8 cellular contexts compared by ENCODE assay signal in the genomic region with DNA sequence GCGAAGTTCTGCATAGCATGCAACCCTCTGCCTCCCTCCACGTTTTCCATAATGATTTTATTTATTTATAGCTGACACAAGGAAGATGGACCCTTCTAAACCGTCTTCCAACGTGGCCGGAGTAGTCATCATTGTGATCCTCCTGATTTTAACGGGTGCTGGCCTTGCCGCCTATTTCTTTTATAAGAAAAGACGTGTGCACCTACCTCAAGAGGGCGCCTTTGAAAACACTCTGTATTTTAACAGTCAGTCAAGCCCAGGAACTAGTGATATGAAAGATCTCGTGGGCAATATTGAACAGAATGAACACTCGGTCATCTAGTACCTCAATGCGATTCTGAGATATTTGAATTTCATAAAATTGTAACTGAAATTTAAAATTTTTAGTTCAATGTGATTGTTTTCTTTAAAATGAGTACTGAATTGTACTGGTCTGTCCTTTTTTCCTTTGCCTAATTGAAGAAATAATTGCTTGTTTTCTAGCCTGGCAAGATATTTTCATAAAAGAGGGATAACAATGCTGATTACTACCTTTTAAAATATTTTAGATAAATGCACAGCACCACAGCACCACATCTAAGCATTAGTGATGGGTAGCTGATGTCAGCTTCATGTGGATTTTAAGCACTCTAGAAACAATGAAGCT. TPM values are rescaled to one million over a fixed set of nuclear protein-coding genes. Genes with fewer than 3 reads are reported as not detected.
DNase-seq lines count a peak whose midpoint lies in the region; ATAC-seq, FAIRE-seq and TF ChIP-seq lines count a peak whose summit lies in the region.

No MANE protein-coding gene starts in this region.

- H3K79me2 ChIP-seq in keratinocyte (ENCODE audit: control insufficient read depth, insufficient read depth, low read length) = no peaks in the 10 kb centered on the region

- peak; percentile 30 for DNase-seq in Daoy (ENCODE audit: low read depth)
- DNase-seq in NCI-H226 = peak; percentile 22
- peak; percentile 64 for DNase-seq in astrocyte of the spinal cord (ENCODE audit: low read depth, low spot score)
- no peak for DNase-seq in keratinocyte (ENCODE audit: low read depth, low spot score)
- no peak for DNase-seq in upper lobe of right lung
- DNase-seq in NCI-H1105 treated with DMSO at 0.1 percent for 48 hours (lab: John Stamatoyannopoulos, UW) = no peak
- DNase-seq in occipital lobe (lab: John Stamatoyannopoulos, UW) = no peak

- H3K9me3 ChIP-seq in keratinocyte (ENCODE audit: control insufficient read depth, low read depth, low read length) = no peaks in the 10 kb centered on the region
- H3K9me3 ChIP-seq in upper lobe of right lung = no peaks in the 10 kb centered on the region

- H3K36me3 ChIP-seq in keratinocyte (ENCODE audit: control insufficient read depth in 2 of 2, extremely low read depth in 1 of 2, insufficient read depth in 2 of 2, low read length in 2 of 2) (no peaks in the 10 kb centered on the region), upper lobe of right lung (peaks cover 3% of the 10 kb centered on the region)

- H3K27ac ChIP-seq in keratinocyte (ENCODE audit: control insufficient read depth, insufficient read depth, low read length) = no peak overlapping the region
- no peak overlapping the region for H3K27ac ChIP-seq in upper lobe of right lung

- dilution Hi-C loops in keratinocyte (cut with MboI; ENCODE audit: extremely low pct_ligation_motif_present, low sequenced_read_pairs) = no loop called here

- TF ChIP-seq CTCF in astrocyte of the spinal cord (IDR thresholded peaks at IDR 0.05; ENCODE audit: low read depth, low read length) (peak; percentile 68), keratinocyte (optimal IDR thresholded peaks at IDR 0.05 in 1 of 3, IDR thresholded peaks at IDR 0.05 in 1 of 3, conservative IDR thresholded peaks at IDR 0.05 in 1 of 3; ENCODE audit: extremely low read depth in 1 of 3, insufficient read depth in 2 of 3, low read length in 3 of 3) (peak; percentile 54 to 62 (median 62)), upper lobe of right lung (IDR thresholded peaks at IDR 0.05) (peak; percentile 51)

- H3K4me3 ChIP-seq in astrocyte of the spinal cord (ENCODE audit: low read depth, low read length) = no peak overlapping the region
- no peak overlapping the region for H3K4me3 ChIP-seq in keratinocyte (ENCODE audit: control insufficient read depth in 2 of 3, extremely low read depth in 1 of 3, insufficient read depth in 2 of 3, low read depth in 1 of 3, low read length in 3 of 3)
- H3K4me3 ChIP-seq in upper lobe of right lung = no peak overlapping the region

- FAIRE-seq in keratinocyte (lab: Jason Lieb, UNC) = peak; percentile 79

- no peaks in the 10 kb centered on the region for H3K4me1 ChIP-seq in keratinocyte (ENCODE audit: control insufficient read depth, extremely low read depth, insufficient read depth, low read length)
- H3K4me1 ChIP-seq in upper lobe of right lung = no peaks in the 10 kb centered on the region

- H3K9me1 ChIP-seq in keratinocyte (ENCODE audit: control insufficient read depth, extremely low read depth, insufficient read depth, low read length) = no peaks in the 10 kb centered on the region

- intact Hi-C loops in upper lobe of right lung (cut with DNase I) = no loop called here

- in situ Hi-C loops in astrocyte of the spinal cord (cut with HindIII; ENCODE audit: low sequenced_read_pairs) = no loop called here

- ATAC-seq in GM21619 (IDR thresholded peaks at IDR 0.05; ENCODE audit: unreplicated experiment) (peak; percentile 70), upper lobe of right lung (peak; percentile 53)

- no peaks in the 10 kb centered on the region for H4K20me1 ChIP-seq in keratinocyte (ENCODE audit: control insufficient read depth, extremely low read depth, insufficient read depth, low read length)

- H2AFZ ChIP-seq in keratinocyte (ENCODE audit: control insufficient read depth, low read length) = no peak overlapping the region

- no peak overlapping the region for H3K4me2 ChIP-seq in keratinocyte (ENCODE audit: control insufficient read depth, extremely low read depth, insufficient read depth, low read depth, low read length)

- no peak overlapping the region for H3K9ac ChIP-seq in keratinocyte (ENCODE audit: control insufficient read depth, extremely low read depth, insufficient read depth, low read length)

- no peaks in the 10 kb centered on the region for H3K27me3 ChIP-seq in keratinocyte (ENCODE audit: control insufficient read depth, extremely low read depth, insufficient read depth, low read length)
- no peaks in the 10 kb centered on the region for H3K27me3 ChIP-seq in upper lobe of right lung

RNA-seq across cellular contexts. Expression of gene SLC39A12, which starts 41.5 kb away (rescaled TPM):
- total RNA-seq in Daoy (2014; rRNA removed; shearing (Covaris generic)) = not detected in 2 replicates
- polyA plus RNA-seq in keratinocyte = 0.03 to 0.13 TPM (median 0.07 TPM) in 3 replicates
- polyA plus RNA-seq in keratinocyte (2011; ENCODE audit: low read depth) = not detected
- polyA plus RNA-seq in keratinocyte (2011; cell fraction: cytosol; rRNA removed) = 0.04 and 0.09 TPM in 2 replicates
- polyA plus RNA-seq in keratinocyte (2011; cell fraction: nucleus; rRNA removed) = 0.07 and 0.08 TPM in 2 replicates
- not detected in 2 replicates for polyA plus RNA-seq in keratinocyte (2012; ENCODE audit: low replicate concordance)
- 0.07 to 0.16 TPM in 2 of 3 replicates, not detected in the other for polyA minus RNA-seq in keratinocyte
- not detected for polyA minus RNA-seq in keratinocyte (2011; cell fraction: cytosol; rRNA and poly(A)+ RNA removed)
- polyA minus RNA-seq in keratinocyte (2011; cell fraction: nucleus; rRNA and poly(A)+ RNA removed) = not detected in 2 replicates
- 0.29 TPM for total RNA-seq in upper lobe of right lung
- 2.2 TPM for total RNA-seq in occipital lobe

Comparison
In these comparisons a context has a peak if more than half of its experiments do, and no peak if none do; other contexts are left out.
1. DNase-seq: peak in Daoy (single experiment), NCI-H226 (single experiment) and astrocyte of the spinal cord (single experiment); none in keratinocyte (single experiment), upper lobe of right lung (single experiment), NCI-H1105 treated with DMSO at 0.1 percent for 48 hours (single experiment) and occipital lobe (single experiment).
2. Peak in every context shown above with its lines, with median percentiles within 50 percentile points of each other: CTCF ChIP-seq.